Comparison of ENCODE assay signal across 1 cellular context in the genomic region with DNA sequence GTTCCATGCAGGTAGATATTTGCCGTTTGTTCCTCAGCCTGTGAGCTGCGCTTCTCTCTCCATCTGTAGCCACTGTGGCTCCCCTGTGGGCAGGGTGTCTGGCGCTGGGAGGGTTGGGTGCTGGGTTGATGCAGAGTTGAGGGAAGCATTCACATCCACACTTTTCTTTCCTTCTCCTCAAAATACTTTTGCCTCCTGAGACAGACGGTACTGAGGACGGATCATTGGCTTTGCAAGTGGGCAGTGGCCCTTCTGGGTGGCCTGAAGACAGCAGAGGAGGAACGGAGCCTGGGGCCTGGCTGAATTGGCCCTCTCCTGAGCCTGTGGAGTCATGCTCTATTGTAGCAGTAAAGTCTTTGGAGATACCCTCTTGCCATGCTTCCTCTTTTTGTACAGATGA.
TF ChIP-seq lines count a peak whose summit lies in the region.

No MANE protein-coding gene starts in this region.

TF ChIP-seq in liver, 16 proteins besides CTCF, POLR2A, EP300 and RAD21 (continued from another document):
- TF ChIP-seq, protein P1, sequence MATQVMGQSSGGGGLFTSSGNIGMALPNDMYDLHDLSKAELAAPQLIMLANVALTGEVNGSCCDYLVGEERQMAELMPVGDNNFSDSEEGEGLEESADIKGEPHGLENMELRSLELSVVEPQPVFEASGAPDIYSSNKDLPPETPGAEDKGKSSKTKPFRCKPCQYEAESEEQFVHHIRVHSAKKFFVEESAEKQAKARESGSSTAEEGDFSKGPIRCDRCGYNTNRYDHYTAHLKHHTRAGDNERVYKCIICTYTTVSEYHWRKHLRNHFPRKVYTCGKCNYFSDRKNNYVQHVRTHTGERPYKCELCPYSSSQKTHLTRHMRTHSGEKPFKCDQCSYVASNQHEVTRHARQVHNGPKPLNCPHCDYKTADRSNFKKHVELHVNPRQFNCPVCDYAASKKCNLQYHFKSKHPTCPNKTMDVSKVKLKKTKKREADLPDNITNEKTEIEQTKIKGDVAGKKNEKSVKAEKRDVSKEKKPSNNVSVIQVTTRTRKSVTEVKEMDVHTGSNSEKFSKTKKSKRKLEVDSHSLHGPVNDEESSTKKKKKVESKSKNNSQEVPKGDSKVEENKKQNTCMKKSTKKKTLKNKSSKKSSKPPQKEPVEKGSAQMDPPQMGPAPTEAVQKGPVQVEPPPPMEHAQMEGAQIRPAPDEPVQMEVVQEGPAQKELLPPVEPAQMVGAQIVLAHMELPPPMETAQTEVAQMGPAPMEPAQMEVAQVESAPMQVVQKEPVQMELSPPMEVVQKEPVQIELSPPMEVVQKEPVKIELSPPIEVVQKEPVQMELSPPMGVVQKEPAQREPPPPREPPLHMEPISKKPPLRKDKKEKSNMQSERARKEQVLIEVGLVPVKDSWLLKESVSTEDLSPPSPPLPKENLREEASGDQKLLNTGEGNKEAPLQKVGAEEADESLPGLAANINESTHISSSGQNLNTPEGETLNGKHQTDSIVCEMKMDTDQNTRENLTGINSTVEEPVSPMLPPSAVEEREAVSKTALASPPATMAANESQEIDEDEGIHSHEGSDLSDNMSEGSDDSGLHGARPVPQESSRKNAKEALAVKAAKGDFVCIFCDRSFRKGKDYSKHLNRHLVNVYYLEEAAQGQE (IDR thresholded peaks at IDR 0.05) = no peak
- no peak for TF ChIP-seq RXRA (IDR thresholded peaks at IDR 0.05)
- TF ChIP-seq, protein P2, sequence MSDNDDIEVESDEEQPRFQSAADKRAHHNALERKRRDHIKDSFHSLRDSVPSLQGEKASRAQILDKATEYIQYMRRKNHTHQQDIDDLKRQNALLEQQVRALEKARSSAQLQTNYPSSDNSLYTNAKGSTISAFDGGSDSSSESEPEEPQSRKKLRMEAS (IDR thresholded peaks at IDR 0.05) = no peak
- no peak for TF ChIP-seq EGR1 (IDR thresholded peaks at IDR 0.05; ENCODE audit: low read depth in 2 of 2)
- no peak for TF ChIP-seq TAF1 (conservative IDR thresholded peaks at IDR 0.05)
- TF ChIP-seq YY1 (IDR thresholded peaks at IDR 0.05) = no peak
- TF ChIP-seq SP1 (IDR thresholded peaks at IDR 0.05) = no peak
- TF ChIP-seq NR2F2 (IDR thresholded peaks at IDR 0.05) = no peak
